Comparison of ENCODE assay signal across 1 cellular context in the genomic region with DNA sequence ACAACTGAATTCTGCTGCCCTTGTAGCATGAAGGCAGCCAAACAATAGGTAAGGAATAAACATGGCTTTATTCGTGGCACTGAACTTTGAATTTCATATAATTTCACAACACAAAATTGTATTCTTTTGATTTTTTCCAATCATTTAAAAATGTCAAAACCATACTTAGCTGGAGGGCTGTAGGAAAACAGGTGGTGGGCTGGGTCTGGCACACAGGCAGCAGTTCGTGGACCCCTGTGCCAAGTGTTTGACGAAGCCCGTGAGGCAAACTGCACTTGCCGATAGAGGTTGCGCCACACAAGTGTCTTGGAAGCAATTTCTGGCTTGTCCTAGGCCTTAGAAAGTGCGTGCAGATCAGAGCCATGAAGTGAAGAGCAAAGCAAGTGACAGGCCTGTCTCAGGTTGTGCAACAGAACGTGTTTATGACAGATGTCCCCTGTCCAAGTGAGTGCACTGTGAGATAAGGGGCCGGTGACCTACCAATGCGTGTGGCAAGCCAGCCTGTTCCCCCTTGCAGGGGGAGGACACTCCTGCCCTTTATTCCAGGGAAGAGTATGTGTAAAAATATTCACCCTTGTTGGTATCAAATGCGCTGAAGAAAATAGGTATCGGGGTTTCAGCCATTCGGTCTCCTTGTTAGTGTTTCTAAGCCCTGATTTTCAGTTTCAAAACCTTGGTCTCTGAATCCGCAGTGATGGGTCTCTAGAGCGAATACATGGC.
A peak's percentile ranks its signal among the peaks of the same experiment; 100 is the strongest.
TF ChIP-seq lines count a peak whose summit lies in the region.

No MANE protein-coding gene starts in this region.

TF ChIP-seq in HepG2, 621 proteins besides CTCF, POLR2A, EP300 and RAD21 (continued from another document and continues in another):
- peak; percentile 58 for TF ChIP-seq ZNF687 (CRISPR knock-in tag; IDR thresholded peaks at IDR 0.05)
- no peak for TF ChIP-seq ZBTB8A (CRISPR knock-in tag; IDR thresholded peaks at IDR 0.05; ENCODE audit: borderline replicate concordance, low read depth)
- TF ChIP-seq POLR2AphosphoS2 (IDR thresholded peaks at IDR 0.05; ENCODE audit: low read depth, low read length): no peak
- no peak for TF ChIP-seq ZSCAN20 (CRISPR knock-in tag; IDR thresholded peaks at IDR 0.05; ENCODE audit: borderline replicate concordance)
- TF ChIP-seq ZSCAN22 (CRISPR knock-in tag; IDR thresholded peaks at IDR 0.05): no peak
- TF ChIP-seq UBTF (CRISPR knock-in tag; IDR thresholded peaks at IDR 0.05): peak; percentile 48
- no peak for TF ChIP-seq CERS6 (CRISPR knock-in tag; IDR thresholded peaks at IDR 0.05)
- no peak for TF ChIP-seq SRSF9 (IDR thresholded peaks at IDR 0.05; ENCODE audit: borderline replicate concordance, insufficient read depth, low read depth, low read length, poor library complexity, severe bottlenecking)
- peak; percentile 58; the same call in 1 of the 2 replicates for TF ChIP-seq ZMYM3 (CRISPR knock-in tag; IDR thresholded peaks at IDR 0.05)
- TF ChIP-seq ZNF558 (CRISPR knock-in tag; IDR thresholded peaks at IDR 0.05; ENCODE audit: borderline replicate concordance): 0 out of 2 replicates have a peak, but pooled peaks have one; percentile 45
- TF ChIP-seq, protein P1, sequence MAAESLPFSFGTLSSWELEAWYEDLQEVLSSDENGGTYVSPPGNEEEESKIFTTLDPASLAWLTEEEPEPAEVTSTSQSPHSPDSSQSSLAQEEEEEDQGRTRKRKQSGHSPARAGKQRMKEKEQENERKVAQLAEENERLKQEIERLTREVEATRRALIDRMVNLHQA (CRISPR knock-in tag; IDR thresholded peaks at IDR 0.05): no peak
- TF ChIP-seq, protein P2, sequence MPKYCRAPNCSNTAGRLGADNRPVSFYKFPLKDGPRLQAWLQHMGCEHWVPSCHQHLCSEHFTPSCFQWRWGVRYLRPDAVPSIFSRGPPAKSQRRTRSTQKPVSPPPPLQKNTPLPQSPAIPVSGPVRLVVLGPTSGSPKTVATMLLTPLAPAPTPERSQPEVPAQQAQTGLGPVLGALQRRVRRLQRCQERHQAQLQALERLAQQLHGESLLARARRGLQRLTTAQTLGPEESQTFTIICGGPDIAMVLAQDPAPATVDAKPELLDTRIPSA (CRISPR knock-in tag; IDR thresholded peaks at IDR 0.05; ENCODE audit: borderline replicate concordance): no peak
- no peak for TF ChIP-seq ZNF33A (CRISPR knock-in tag; IDR thresholded peaks at IDR 0.05; ENCODE audit: borderline replicate concordance)
- peak; percentile 65; the same call in 1 of the 2 replicates for TF ChIP-seq CCDC6 (CRISPR knock-in tag; IDR thresholded peaks at IDR 0.05)
- TF ChIP-seq ZNF724P (CRISPR knock-in tag; IDR thresholded peaks at IDR 0.05; ENCODE audit: borderline replicate concordance): 0 out of 2 replicates have a peak, but pooled peaks have one; percentile 49
- peak; percentile 49; the same call in 1 of the 2 replicates for TF ChIP-seq HOXA5 (CRISPR knock-in tag; IDR thresholded peaks at IDR 0.05)
- TF ChIP-seq, protein P3, sequence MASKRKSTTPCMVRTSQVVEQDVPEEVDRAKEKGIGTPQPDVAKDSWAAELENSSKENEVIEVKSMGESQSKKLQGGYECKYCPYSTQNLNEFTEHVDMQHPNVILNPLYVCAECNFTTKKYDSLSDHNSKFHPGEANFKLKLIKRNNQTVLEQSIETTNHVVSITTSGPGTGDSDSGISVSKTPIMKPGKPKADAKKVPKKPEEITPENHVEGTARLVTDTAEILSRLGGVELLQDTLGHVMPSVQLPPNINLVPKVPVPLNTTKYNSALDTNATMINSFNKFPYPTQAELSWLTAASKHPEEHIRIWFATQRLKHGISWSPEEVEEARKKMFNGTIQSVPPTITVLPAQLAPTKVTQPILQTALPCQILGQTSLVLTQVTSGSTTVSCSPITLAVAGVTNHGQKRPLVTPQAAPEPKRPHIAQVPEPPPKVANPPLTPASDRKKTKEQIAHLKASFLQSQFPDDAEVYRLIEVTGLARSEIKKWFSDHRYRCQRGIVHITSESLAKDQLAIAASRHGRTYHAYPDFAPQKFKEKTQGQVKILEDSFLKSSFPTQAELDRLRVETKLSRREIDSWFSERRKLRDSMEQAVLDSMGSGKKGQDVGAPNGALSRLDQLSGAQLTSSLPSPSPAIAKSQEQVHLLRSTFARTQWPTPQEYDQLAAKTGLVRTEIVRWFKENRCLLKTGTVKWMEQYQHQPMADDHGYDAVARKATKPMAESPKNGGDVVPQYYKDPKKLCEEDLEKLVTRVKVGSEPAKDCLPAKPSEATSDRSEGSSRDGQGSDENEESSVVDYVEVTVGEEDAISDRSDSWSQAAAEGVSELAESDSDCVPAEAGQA (IDR thresholded peaks at IDR 0.05; ENCODE audit: low read depth): 0 out of 2 replicates have a peak, but pooled peaks have one; percentile 28
- TF ChIP-seq, protein P3 (CRISPR knock-in tag; IDR thresholded peaks at IDR 0.05; ENCODE audit: borderline replicate concordance): no peak
- TF ChIP-seq ELF3 (CRISPR knock-in tag; IDR thresholded peaks at IDR 0.05): peak; percentile 34; the same call in 1 of the 2 replicates
- no peak for TF ChIP-seq ZBTB21 (CRISPR knock-in tag; IDR thresholded peaks at IDR 0.05)
- TF ChIP-seq THAP9 (CRISPR knock-in tag; IDR thresholded peaks at IDR 0.05; ENCODE audit: borderline replicate concordance): 0 out of 2 replicates have a peak, but pooled peaks have one; percentile 52
- TF ChIP-seq ARNT2 (CRISPR knock-in tag; IDR thresholded peaks at IDR 0.05; ENCODE audit: low read depth): no peak
- TF ChIP-seq HDAC1 (CRISPR knock-in tag; IDR thresholded peaks at IDR 0.05): peak; percentile 80; the same call in 1 of the 2 replicates
- 0 out of 2 replicates have a peak, but pooled peaks have one; percentile 66 for TF ChIP-seq ZNF230 (CRISPR knock-in tag; IDR thresholded peaks at IDR 0.05)
- TF ChIP-seq, protein P4, sequence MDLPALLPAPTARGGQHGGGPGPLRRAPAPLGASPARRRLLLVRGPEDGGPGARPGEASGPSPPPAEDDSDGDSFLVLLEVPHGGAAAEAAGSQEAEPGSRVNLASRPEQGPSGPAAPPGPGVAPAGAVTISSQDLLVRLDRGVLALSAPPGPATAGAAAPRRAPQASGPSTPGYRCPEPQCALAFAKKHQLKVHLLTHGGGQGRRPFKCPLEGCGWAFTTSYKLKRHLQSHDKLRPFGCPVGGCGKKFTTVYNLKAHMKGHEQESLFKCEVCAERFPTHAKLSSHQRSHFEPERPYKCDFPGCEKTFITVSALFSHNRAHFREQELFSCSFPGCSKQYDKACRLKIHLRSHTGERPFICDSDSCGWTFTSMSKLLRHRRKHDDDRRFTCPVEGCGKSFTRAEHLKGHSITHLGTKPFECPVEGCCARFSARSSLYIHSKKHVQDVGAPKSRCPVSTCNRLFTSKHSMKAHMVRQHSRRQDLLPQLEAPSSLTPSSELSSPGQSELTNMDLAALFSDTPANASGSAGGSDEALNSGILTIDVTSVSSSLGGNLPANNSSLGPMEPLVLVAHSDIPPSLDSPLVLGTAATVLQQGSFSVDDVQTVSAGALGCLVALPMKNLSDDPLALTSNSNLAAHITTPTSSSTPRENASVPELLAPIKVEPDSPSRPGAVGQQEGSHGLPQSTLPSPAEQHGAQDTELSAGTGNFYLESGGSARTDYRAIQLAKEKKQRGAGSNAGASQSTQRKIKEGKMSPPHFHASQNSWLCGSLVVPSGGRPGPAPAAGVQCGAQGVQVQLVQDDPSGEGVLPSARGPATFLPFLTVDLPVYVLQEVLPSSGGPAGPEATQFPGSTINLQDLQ (CRISPR knock-in tag; IDR thresholded peaks at IDR 0.05): 0 out of 2 replicates have a peak, but pooled peaks have one; percentile 52
- no peak for TF ChIP-seq ZNF225 (CRISPR knock-in tag; IDR thresholded peaks at IDR 0.05)
- no peak for TF ChIP-seq ZMYM2 (CRISPR knock-in tag; IDR thresholded peaks at IDR 0.05)
- 0 out of 2 replicates have a peak, but pooled peaks have one; percentile 40 for TF ChIP-seq ZNF772 (CRISPR knock-in tag; IDR thresholded peaks at IDR 0.05)
- TF ChIP-seq BCL3 (CRISPR knock-in tag; IDR thresholded peaks at IDR 0.05): no peak; the same call in 1 of the 2 replicates
- TF ChIP-seq ZNF746 (CRISPR knock-in tag; IDR thresholded peaks at IDR 0.05): no peak
